ENCODE assay signal across 1 cellular context in genomic region chr14:74649673-74650072, GRCh38.
TF ChIP-seq lines count a peak whose summit lies in the region.

No MANE protein-coding gene starts in this region.

TF ChIP-seq in K562, 482 proteins besides CTCF, POLR2A, EP300 and RAD21 (continued from another document):
- TF ChIP-seq GABPB2 (CRISPR knock-in tag; conservative IDR thresholded peaks at IDR 0.05) (no peak), PML (IDR thresholded peaks at IDR 0.05; ENCODE audit: low read length) (no peak), TEAD2 (tag; IDR thresholded peaks at IDR 0.05) (no peak), KHSRP (IDR thresholded peaks at IDR 0.05) (no peak), TAF9B (IDR thresholded peaks at IDR 0.05; ENCODE audit: partially characterized antibody) (no peak), BRD9 (IDR thresholded peaks at IDR 0.05; ENCODE audit: low read depth, partially characterized antibody) (no peak), MAX (CRISPR knock-in tag; IDR thresholded peaks at IDR 0.05) (no peak), ATF7 (IDR thresholded peaks at IDR 0.05) (no peak), ZNF24 (IDR thresholded peaks at IDR 0.05) (no peak), PHB (CRISPR knock-in tag; IDR thresholded peaks at IDR 0.05) (no peak), GTF2F1 (IDR thresholded peaks at IDR 0.05; ENCODE audit: low read depth, low read length) (no peak)
TF ChIP-seq in K562: peak in this region for 0.
